ENCODE assay signal across 21 cellular contexts in genomic region chr22:50174382-50175190, GRCh38. TPM values are rescaled to one million over a fixed set of nuclear protein-coding genes. Genes with fewer than 3 reads are reported as not detected.
"Had no signal": no experiment of that assay in that cellular context is flagged by ENCODE, and none has a peak within 500 bp of the region (broad histone marks: within the 10 kb centered on the region; RNA-seq: fewer than 3 reads in every experiment).

No MANE protein-coding gene starts in this region.

- H3K36me3 ChIP-seq: adrenal gland, breast epithelium, esophagus squamous epithelium, heart right ventricle, stomach had no signal

- H3K27ac Mint-ChIP-seq: activated CD4-positive, alpha-beta T cell treated with anti-CD3 and anti-CD28 coated beads, Interleukin-2, amount 10 ng/mL, durations not matched to agents 7 days and 5 days; activated CD8-positive, alpha-beta T cell treated with anti-CD3 and anti-CD28 coated beads, Interleukin-2, amount 10 ng/mL, durations not matched to agents 7 days and 5 days; activated T-cell treated with anti-CD3 and anti-CD28 coated beads, Interleukin-2, amount 50 U/mL, for 24 hours; T-cell; type B pancreatic cell had no signal

- H3K4me1 ChIP-seq: breast epithelium had no signal

- H3K9me3 Mint-ChIP-seq: activated CD4-positive, alpha-beta T cell treated with anti-CD3 and anti-CD28 coated beads, Interleukin-2, amount 10 ng/mL, durations not matched to agents 7 days and 5 days; activated T-cell treated with anti-CD3 and anti-CD28 coated beads, Interleukin-2, amount 50 U/mL, for 24 hours; naive thymus-derived CD8-positive, alpha-beta T cell; T-cell; type B pancreatic cell had no signal

- H3K27me3 ChIP-seq: breast epithelium had no signal

- ATAC-seq: activated CD8-positive, alpha-beta T cell treated with anti-CD3 and anti-CD28 coated beads, Interleukin-2, amount 10 ng/mL, durations not matched to agents 7 days and 5 days; naive thymus-derived CD8-positive, alpha-beta T cell; T-cell had no signal

- FAIRE-seq: astrocyte had no signal

- H3K4me3 Mint-ChIP-seq: activated CD4-positive, alpha-beta T cell treated with anti-CD3 and anti-CD28 coated beads, Interleukin-2, amount 10 ng/mL, durations not matched to agents 7 days and 5 days; activated CD8-positive, alpha-beta T cell treated with anti-CD3 and anti-CD28 coated beads, Interleukin-2, amount 10 ng/mL, durations not matched to agents 7 days and 5 days; activated T-cell treated with anti-CD3 and anti-CD28 coated beads, Interleukin-2, amount 50 U/mL, for 24 hours; naive thymus-derived CD8-positive, alpha-beta T cell; T-cell; type B pancreatic cell had no signal

- H3K4me3 ChIP-seq: adrenal gland, breast epithelium, esophagus squamous epithelium, heart right ventricle, stomach had no signal

- DNase-seq: activated CD4-positive, alpha-beta T cell treated with anti-CD3 and anti-CD28 coated beads, Interleukin-2, amount 10 ng/mL, durations not matched to agents 7 days and 5 days; activated CD4-positive, CD25-positive, alpha-beta regulatory T cell; activated CD8-positive, alpha-beta T cell treated with anti-CD3 and anti-CD28 coated beads, Interleukin-2, amount 10 ng/mL, durations not matched to agents 7 days and 5 days; activated effector memory CD4-positive, alpha-beta T cell treated with anti-CD3 and anti-CD28 coated beads, Interleukin-2, amount 50 U/mL, for 16 hours; activated naive CD4-positive, alpha-beta T cell treated with anti-CD3 and anti-CD28 coated beads, Interleukin-2, amount 50 U/mL, for 16 hours; activated T-cell treated with anti-CD3 and anti-CD28 coated beads, Interleukin-2, amount 50 U/mL, for 24 hours; adrenal gland; dermis blood vessel endothelial cell; effector memory CD4-positive, alpha-beta T cell; esophagus squamous epithelium; heart right ventricle; kidney glomerular epithelial cell; mesendoderm; naive thymus-derived CD8-positive, alpha-beta T cell; stimulated activated CD4-positive, alpha-beta T cell treated with anti-CD3 and anti-CD28 coated beads, Interleukin-12 subunit alpha, Interleukin-12 subunit beta, amount 100 ng/mL, for 4 hours; stomach; T-cell; T-helper 9 cell had no signal

- H3K27ac ChIP-seq: adrenal gland, breast epithelium, esophagus squamous epithelium, heart right ventricle, stomach had no signal

- H3K9me3 ChIP-seq: adrenal gland, breast epithelium, esophagus squamous epithelium, heart right ventricle, stomach had no signal

RNA-seq across cellular contexts. Expression of gene PANX2, which starts 4.1 kb away (rescaled TPM):
- polyA plus RNA-seq: naive thymus-derived CD8-positive, alpha-beta T cell had no signal
